18 cellular contexts compared by ENCODE assay signal in the genomic region with DNA sequence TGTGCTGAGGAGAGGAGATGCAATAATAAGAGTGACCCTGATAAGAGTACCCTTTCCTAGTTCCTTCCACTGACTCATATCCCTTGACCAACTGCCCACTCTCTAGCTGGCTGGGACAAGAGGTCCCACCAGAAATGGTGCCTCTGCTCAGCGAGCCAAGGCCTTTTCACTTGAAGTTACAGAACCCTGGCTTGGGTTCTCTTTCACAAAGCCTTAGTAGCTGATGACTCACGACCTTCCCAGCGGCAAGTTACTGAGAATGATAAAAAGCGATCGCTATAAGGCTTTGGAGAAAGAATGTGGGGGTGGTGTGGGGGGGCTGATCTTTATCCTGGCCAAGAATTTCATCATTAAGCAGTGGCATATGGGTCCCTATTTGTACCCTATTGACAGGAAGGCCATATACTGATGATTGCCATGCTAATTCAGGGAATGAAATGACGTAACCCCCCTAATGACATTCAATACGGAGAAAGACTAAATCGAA.
DNase-seq lines count a peak whose midpoint lies in the region; ATAC-seq, FAIRE-seq and TF ChIP-seq lines count a peak whose summit lies in the region.
"Had no signal": no experiment of that assay in that cellular context is flagged by ENCODE, and none has a peak within 500 bp of the region (broad histone marks: within the 10 kb centered on the region; RNA-seq: fewer than 3 reads in every experiment).

No MANE protein-coding gene starts in this region.

- POLR2A ChIA-PET in activated CD4-positive, alpha-beta T cell treated with anti-CD3 and anti-CD28 coated beads for 36 hours (lab: Charles Lee), result no interaction called here

- H3K27me3 ChIP-seq in GM23338 (ENCODE audit: insufficient read depth) (no peaks in the 10 kb centered on the region), astrocyte (ENCODE audit: insufficient read depth, low read length) (peaks cover 13% of the 10 kb centered on the region), psoas muscle (ENCODE audit: insufficient read depth in 3 of 3, low read length in 2 of 3) (peaks cover 0 to 16% (median 0%) of the 10 kb centered on the region in 3 donors)

- H3K4me1 ChIP-seq in GM23338 (ENCODE audit: insufficient read depth) (no peaks in the 10 kb centered on the region), astrocyte (ENCODE audit: insufficient read depth, low read length) (peaks cover 5% of the 10 kb centered on the region), psoas muscle (no peaks in the 10 kb centered on the region)

- H3K9me3 ChIP-seq in astrocyte (ENCODE audit: insufficient read depth, low read depth, low read length) (no peaks in the 10 kb centered on the region), psoas muscle (no peaks in the 10 kb centered on the region)

- H3K27me3 Mint-ChIP-seq in GM23338 (ENCODE audit: insufficient read depth, low read depth, poor library complexity) (no peaks in the 10 kb centered on the region), astrocyte (ENCODE audit: low read depth, unreplicated experiment) (peaks cover 7% of the 10 kb centered on the region)
- peaks cover 15% of the 10 kb centered on the region for H3K27me3 Mint-ChIP-seq in activated CD4-positive, alpha-beta T cell treated with anti-CD3 and anti-CD28 coated beads for 36 hours

- H4K20me1 ChIP-seq in GM23338 (replicated peaks; ENCODE audit: insufficient read depth) (no peaks in the 10 kb centered on the region), astrocyte (ENCODE audit: insufficient read depth, low read length) (no peaks in the 10 kb centered on the region)

- WGBS in psoas muscle, 3 donors, result 61 to 83% (median 65%) methylated on average over 8 of the region's 8 CpGs

- CTCF ChIA-PET in activated CD4-positive, alpha-beta T cell treated with anti-CD3 and anti-CD28 coated beads for 36 hours (lab: Charles Lee), result no interaction called here

- H3K9me2 ChIP-seq in GM23338 (ENCODE audit: insufficient read depth), result no peaks in the 10 kb centered on the region

- no peak overlapping the region for H3K9ac ChIP-seq in astrocyte (ENCODE audit: low read length)

- H3K36me3 Mint-ChIP-seq in GM23338 (ENCODE audit: low read depth) (no peaks in the 10 kb centered on the region), astrocyte (ENCODE audit: low read depth, unreplicated experiment) (no peaks in the 10 kb centered on the region)
- no peaks in the 10 kb centered on the region for H3K36me3 Mint-ChIP-seq in activated CD4-positive, alpha-beta T cell treated with anti-CD3 and anti-CD28 coated beads for 36 hours (ENCODE audit: low read depth)

- H3K79me2 ChIP-seq in GM23338 (replicated peaks; ENCODE audit: insufficient read depth) (no peaks in the 10 kb centered on the region), astrocyte (ENCODE audit: insufficient read depth, low read length) (no peaks in the 10 kb centered on the region)

- H2AFZ ChIP-seq in GM23338 (0 out of 2 replicates have a peak overlapping the region, but pooled peaks have one; percentile 18), astrocyte (ENCODE audit: low read depth, low read length) (peak overlapping the region; percentile 45)

- H3K36me3 ChIP-seq in GM23338 (ENCODE audit: insufficient read depth) (no peaks in the 10 kb centered on the region), astrocyte (ENCODE audit: insufficient read depth, low read length) (no peaks in the 10 kb centered on the region), psoas muscle (ENCODE audit: insufficient read depth in 1 of 2, low read depth in 1 of 2) (no peaks in the 10 kb centered on the region)

- no peak overlapping the region for H3K4me3 Mint-ChIP-seq in GM23338
- H3K4me3 Mint-ChIP-seq in astrocyte (ENCODE audit: unreplicated experiment), result no peak overlapping the region
- H3K4me3 Mint-ChIP-seq in activated CD4-positive, alpha-beta T cell treated with anti-CD3 and anti-CD28 coated beads for 36 hours, result no peak overlapping the region
- H3K4me3 Mint-ChIP-seq: central memory CD8-positive, alpha-beta T cell; nephron progenitor cell had no signal

- H3K4me1 Mint-ChIP-seq in GM23338, result no peaks in the 10 kb centered on the region
- peaks cover 3% of the 10 kb centered on the region for H3K4me1 Mint-ChIP-seq in astrocyte (ENCODE audit: low read depth, unreplicated experiment)
- no peaks in the 10 kb centered on the region for H3K4me1 Mint-ChIP-seq in activated CD4-positive, alpha-beta T cell treated with anti-CD3 and anti-CD28 coated beads for 36 hours
- H3K4me1 Mint-ChIP-seq: central memory CD8-positive, alpha-beta T cell; nephron progenitor cell had no signal

- TF ChIP-seq CTCF in GM23338 (conservative IDR thresholded peaks at IDR 0.05; ENCODE audit: low read depth in 2 of 2) (no peak), astrocyte (IDR thresholded peaks at IDR 0.05; ENCODE audit: insufficient read depth, low read depth, low read length) (no peak), psoas muscle (IDR thresholded peaks at IDR 0.05) (no peak)

- intact Hi-C loops in Right ventricle myocardium superior (cut with DNase I) (no loop called here), psoas muscle (cut with DNase I) (no loop called here)
- intact Hi-C loops in activated CD4-positive, alpha-beta T cell treated with anti-CD3 and anti-CD28 coated beads for 36 hours (cut with DNase I, micrococcal nuclease), result no loop called here

- H3K27ac Mint-ChIP-seq in GM23338, result no peak overlapping the region
- H3K27ac Mint-ChIP-seq in astrocyte (ENCODE audit: unreplicated experiment), result no peak overlapping the region
- no peak overlapping the region for H3K27ac Mint-ChIP-seq in activated CD4-positive, alpha-beta T cell treated with anti-CD3 and anti-CD28 coated beads for 36 hours
- H3K27ac Mint-ChIP-seq: nephron progenitor cell had no signal

- DNase-seq in GM23338 (ENCODE audit: low spot score) (peak; percentile 17), astrocyte (ENCODE audit: low read depth) (peak; percentile 72), Right ventricle myocardium superior (peak; percentile 78), psoas muscle (peak; percentile 58 to 63), COLO829 (ENCODE audit: low spot score) (no peak)
- DNase-seq in activated CD4-positive, alpha-beta T cell treated with anti-CD3 and anti-CD28 coated beads for 36 hours, result no peak
- DNase-seq: activated CD8-positive, alpha-beta memory T cell treated with anti-CD3 and anti-CD28 coated beads for 24 hours; activated gamma-delta T cell; Calu3; H7; MM.1S; NCI-H2107; nephron progenitor cell; NK-92 treated with Interleukin-12 subunit alpha and Interleukin-12 subunit beta, amount 100 ng/mL, for 24 hours had no signal

- H3K27ac ChIP-seq in GM23338 (ENCODE audit: low read depth) (no peak overlapping the region), astrocyte (ENCODE audit: low read depth, low read length) (no peak overlapping the region), psoas muscle (no peak overlapping the region)

- FAIRE-seq in astrocyte (lab: Jason Lieb, UNC), result no peak

- H3K4me3 ChIP-seq in GM23338, result no peak overlapping the region
- no peak overlapping the region for H3K4me3 ChIP-seq in astrocyte (ENCODE audit: insufficient read depth, low read depth, low read length)
- no peak overlapping the region for H3K4me3 ChIP-seq in psoas muscle

- no peaks in the 10 kb centered on the region for H3F3A ChIP-seq in GM23338 (replicated peaks; ENCODE audit: low read depth)

- H3K9me3 Mint-ChIP-seq in GM23338 (no peaks in the 10 kb centered on the region), astrocyte (ENCODE audit: unreplicated experiment) (no peaks in the 10 kb centered on the region)
- no peaks in the 10 kb centered on the region for H3K9me3 Mint-ChIP-seq in activated CD4-positive, alpha-beta T cell treated with anti-CD3 and anti-CD28 coated beads for 36 hours (ENCODE audit: low read depth)
- H3K9me3 Mint-ChIP-seq: central memory CD8-positive, alpha-beta T cell; nephron progenitor cell had no signal

- ATAC-seq in GM23338 (no peak; the same call in 2 of the 3 replicates), Right ventricle myocardium superior (ENCODE audit: poor library complexity) (peak; percentile 87), psoas muscle (peak in 3 of 4 donors; percentile 50 to 78 (median 73)), HG03432 (IDR thresholded peaks at IDR 0.05; ENCODE audit: unreplicated experiment) (no peak), HG03039 (IDR thresholded peaks at IDR 0.05; ENCODE audit: unreplicated experiment) (no peak)
- no peak for ATAC-seq in activated CD4-positive, alpha-beta T cell treated with anti-CD3 and anti-CD28 coated beads for 36 hours
- ATAC-seq: left lobe of liver had no signal

- no peak overlapping the region for H3K4me2 ChIP-seq in GM23338
- H3K4me2 ChIP-seq in astrocyte (ENCODE audit: low read length), result peak overlapping the region; percentile 42

TF ChIP-seq in GM23338, 12 proteins besides CTCF, POLR2A, EP300 and RAD21 (continues in another document):
- TF ChIP-seq ETS1 (IDR thresholded peaks at IDR 0.05) (no peak), STAT1 (IDR thresholded peaks at IDR 0.05; ENCODE audit: unreplicated experiment) (no peak), JUNB (IDR thresholded peaks at IDR 0.05; ENCODE audit: unreplicated experiment) (no peak)

Comparison
In these comparisons a context has a peak if more than half of its experiments do, and no peak if none do; other contexts are left out.
1. ATAC-seq: peak in Right ventricle myocardium superior (single experiment) and psoas muscle (3 of 4); none in GM23338 (single experiment), HG03432 (single experiment), HG03039 (single experiment) and activated CD4-positive, alpha-beta T cell treated with anti-CD3 and anti-CD28 coated beads for 36 hours (single experiment).
2. DNase-seq: peak in GM23338 (single experiment), astrocyte (single experiment), Right ventricle myocardium superior (single experiment) and psoas muscle (2 of 2); none in COLO829 (single experiment) and activated CD4-positive, alpha-beta T cell treated with anti-CD3 and anti-CD28 coated beads for 36 hours (single experiment).